Comparison of ENCODE assay signal across 34 cellular contexts in the genomic region with DNA sequence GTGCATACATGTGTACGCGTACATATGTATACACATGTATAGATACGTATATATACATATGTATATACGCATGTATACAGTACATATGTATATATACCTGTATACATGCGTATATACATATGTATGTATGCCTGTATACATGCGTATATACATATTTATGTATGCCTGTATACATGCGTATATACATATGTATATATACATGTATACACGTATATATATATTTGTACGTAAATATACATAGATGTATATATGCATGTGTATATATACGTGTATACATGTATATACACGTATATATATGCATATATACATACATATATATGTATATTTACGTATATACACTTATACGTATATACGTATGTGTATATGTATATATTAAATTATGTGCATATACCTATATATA.
"Had no signal": no experiment of that assay in that cellular context is flagged by ENCODE, and none has a peak within 500 bp of the region (broad histone marks: within the 10 kb centered on the region; RNA-seq: fewer than 3 reads in every experiment).

No MANE protein-coding gene starts in this region.

- H3K9me3 ChIP-seq: MG63 had no signal

- DNase-seq: Karpas-422, Kasumi-1, MG63, MM.1S, MV-4-11, NCI-H1048, NCI-H1092, NCI-H1092 treated with DMSO at 0.1 percent for 48 hours, NCI-H1105, NCI-H1105 treated with DMSO at 0.1 percent for 48 hours, NCI-H1417, NCI-H1417 treated with DMSO at 0.1 percent for 48 hours, NCI-H1436, NCI-H1436 treated with DMSO at 0.1 percent for 48 hours, NCI-H146, NCI-H1694, NCI-H1694 treated with DMSO at 0.1 percent for 48 hours, NCI-H187, NCI-H187 treated with DMSO at 0.1 percent for 48 hours, NCI-H1930, NCI-H2029, NCI-H2029 treated with DMSO at 0.1 percent for 48 hours, NCI-H2081, NCI-H2081 treated with DMSO at 0.1 percent for 48 hours, NCI-H2107, NCI-H2171, NCI-H2171 treated with DMSO at 0.1 percent for 48 hours, NCI-H2227 treated with DMSO at 0.1 percent for 48 hours, NCI-H226, NCI-H345, NCI-H446, NCI-H446 treated with DMSO at 0.1 percent for 48 hours, NCI-H510A, NCI-H510A treated with DMSO at 0.1 percent for 48 hours had no signal

- H3K36me3 ChIP-seq: MG63 had no signal

- H3K4me3 ChIP-seq: MG63 had no signal

- H3K27me3 ChIP-seq: MG63 had no signal
